1 cellular context compared by ENCODE assay signal in the genomic region with DNA sequence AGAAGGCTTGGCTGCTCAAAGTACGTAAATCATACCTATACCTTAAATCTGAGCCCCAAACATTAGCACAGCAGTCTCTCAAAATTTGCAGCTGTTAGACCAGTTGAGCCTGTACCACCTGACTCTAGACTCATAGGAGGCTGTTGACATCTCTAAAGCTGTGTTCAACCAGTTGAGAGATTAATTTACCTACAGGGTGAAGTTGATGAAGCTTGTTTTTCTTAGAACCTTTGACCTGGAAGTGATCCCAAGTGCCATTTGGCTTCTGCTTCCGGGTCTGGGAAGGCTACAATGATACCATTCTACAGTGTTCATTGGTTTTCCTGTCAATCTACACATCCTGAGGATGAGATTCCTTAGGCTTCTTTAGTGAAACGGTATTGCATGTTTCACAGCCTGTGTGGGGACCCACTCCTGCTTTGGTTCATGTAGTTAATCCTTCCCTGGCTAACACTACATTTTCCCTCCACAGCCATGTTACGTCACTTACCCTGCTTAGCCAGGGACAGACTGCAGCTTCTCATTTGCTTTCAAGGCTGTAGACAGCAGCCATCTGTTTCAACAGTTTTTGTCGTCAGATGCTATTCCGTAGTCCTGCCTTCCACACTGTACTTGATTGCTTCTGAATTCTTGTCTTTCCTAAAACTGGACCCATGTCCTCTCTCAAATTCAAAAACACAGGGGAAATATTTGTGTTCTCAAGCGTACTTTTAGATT.
TF ChIP-seq lines count a peak whose summit lies in the region.

No MANE protein-coding gene starts in this region.

TF ChIP-seq in H1, 55 proteins besides CTCF, POLR2A, EP300 and RAD21:
- TF ChIP-seq, protein P1, sequence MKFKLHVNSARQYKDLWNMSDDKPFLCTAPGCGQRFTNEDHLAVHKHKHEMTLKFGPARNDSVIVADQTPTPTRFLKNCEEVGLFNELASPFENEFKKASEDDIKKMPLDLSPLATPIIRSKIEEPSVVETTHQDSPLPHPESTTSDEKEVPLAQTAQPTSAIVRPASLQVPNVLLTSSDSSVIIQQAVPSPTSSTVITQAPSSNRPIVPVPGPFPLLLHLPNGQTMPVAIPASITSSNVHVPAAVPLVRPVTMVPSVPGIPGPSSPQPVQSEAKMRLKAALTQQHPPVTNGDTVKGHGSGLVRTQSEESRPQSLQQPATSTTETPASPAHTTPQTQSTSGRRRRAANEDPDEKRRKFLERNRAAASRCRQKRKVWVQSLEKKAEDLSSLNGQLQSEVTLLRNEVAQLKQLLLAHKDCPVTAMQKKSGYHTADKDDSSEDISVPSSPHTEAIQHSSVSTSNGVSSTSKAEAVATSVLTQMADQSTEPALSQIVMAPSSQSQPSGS (IDR thresholded peaks at IDR 0.05; ENCODE audit: low read length): no peak
- no peak for TF ChIP-seq POLR2AphosphoS5 (IDR thresholded peaks at IDR 0.05; ENCODE audit: low read depth, low read length)
- TF ChIP-seq MAFK (IDR thresholded peaks at IDR 0.05; ENCODE audit: low read depth, low read length): no peak
- no peak for TF ChIP-seq SIX5 (IDR thresholded peaks at IDR 0.05; ENCODE audit: low read depth, low read length)
- no peak for TF ChIP-seq CEBPB (IDR thresholded peaks at IDR 0.05; ENCODE audit: low read depth, low read length)
- TF ChIP-seq CBX5 (IDR thresholded peaks at IDR 0.05; ENCODE audit: low read depth, low read length): no peak
- TF ChIP-seq RXRA (IDR thresholded peaks at IDR 0.05; ENCODE audit: insufficient read depth, low read depth, low read length): no peak
- no peak for TF ChIP-seq SP2 (IDR thresholded peaks at IDR 0.05; ENCODE audit: low read length)
- TF ChIP-seq HDAC2 (IDR thresholded peaks at IDR 0.05; ENCODE audit: borderline replicate concordance in 1 of 2, low read depth in 2 of 2, low read length in 2 of 2): no peak
- no peak for TF ChIP-seq EGR1 (IDR thresholded peaks at IDR 0.05; ENCODE audit: borderline replicate concordance, low read depth, low read length)
- no peak for TF ChIP-seq FOSL1 (IDR thresholded peaks at IDR 0.05; ENCODE audit: insufficient read depth, low read depth, low read length)
- TF ChIP-seq GABPA (IDR thresholded peaks at IDR 0.05; ENCODE audit: borderline replicate concordance, insufficient read depth, low read length): no peak
- TF ChIP-seq TCF12 (IDR thresholded peaks at IDR 0.05; ENCODE audit: low read depth, low read length): no peak
- no peak for TF ChIP-seq CTBP2 (IDR thresholded peaks at IDR 0.05; ENCODE audit: borderline replicate concordance, insufficient read depth, insufficient read length, low read length)
